In genomic region chr9:122978586-122978985, GRCh38 we compare ENCODE assay signal across 26 cellular contexts. TPM values are rescaled to one million over a fixed set of nuclear protein-coding genes. Genes with fewer than 3 reads are reported as not detected.
"Had no signal": no experiment of that assay in that cellular context is flagged by ENCODE, and none has a peak within 500 bp of the region (broad histone marks: within the 10 kb centered on the region; RNA-seq: fewer than 3 reads in every experiment).

No MANE protein-coding gene starts in this region.

- H3K4me1 Mint-ChIP-seq: activated naive CD8-positive, alpha-beta T cell treated with anti-CD3 and anti-CD28 coated beads, Interleukin-2, amount 50 U/mL, for 24 hours had no signal

- H3K27ac ChIP-seq: body of pancreas, ovary, prostate gland, testis, vagina, WERI-Rb-1 had no signal

- H3K27ac Mint-ChIP-seq: activated CD8-positive, alpha-beta T cell treated with anti-CD3 and anti-CD28 coated beads, Interleukin-2, amount 10 ng/mL, durations not matched to agents 7 days and 5 days; activated naive CD8-positive, alpha-beta T cell treated with anti-CD3 and anti-CD28 coated beads, Interleukin-2, amount 50 U/mL, for 24 hours; activated T-helper 1 cell treated with anti-CD3 and anti-CD28 coated beads, Interleukin-12 subunit alpha, Interleukin-12 subunit beta, Interleukin-2, Interleukin-4 antibody, amounts not matched to agents 30 ng/mL and 10 ng/mL and 1 ng/mL, durations not matched to agents 14 hours and 24 hours and 36 hours; dendritic cell treated with granulocyte-macrophage colony-stimulating factor and Interleukin-4, amounts not matched to agents 40 ng/mL and 50 ng/mL, for 4 days; natural killer cell; stimulated activated naive B cell treated with anti-CD40 and anti-IgM and Interleukin-4, amounts not matched to agents 10 μg/mL and 1 μg/mL and 100 μg/mL, for 72 hours; type B pancreatic cell had no signal

- H3K36me3 ChIP-seq: ovary, prostate gland, vagina had no signal

- H3K36me3 Mint-ChIP-seq: natural killer cell had no signal

- H3K4me3 ChIP-seq: body of pancreas, ovary, prostate gland, testis, vagina had no signal

- H3K27me3 ChIP-seq: body of pancreas, ovary, testis, vagina had no signal

- H3K9me3 ChIP-seq: body of pancreas, ovary, prostate gland, testis, vagina had no signal

- H3K9me3 Mint-ChIP-seq: activated naive CD8-positive, alpha-beta T cell treated with anti-CD3 and anti-CD28 coated beads, Interleukin-2, amount 50 U/mL, for 24 hours; activated T-helper 1 cell treated with anti-CD3 and anti-CD28 coated beads, Interleukin-12 subunit alpha, Interleukin-12 subunit beta, Interleukin-2, Interleukin-4 antibody, amounts not matched to agents 30 ng/mL and 10 ng/mL and 1 ng/mL, durations not matched to agents 14 hours and 24 hours and 36 hours; dendritic cell treated with granulocyte-macrophage colony-stimulating factor and Interleukin-4, amounts not matched to agents 40 ng/mL and 50 ng/mL, for 4 days; natural killer cell; type B pancreatic cell had no signal

- DNase-seq: activated CD4-positive, alpha-beta T cell treated with anti-CD3 and anti-CD28 coated beads for 1 hour; activated CD4-positive, alpha-beta T cell treated with anti-CD3 and anti-CD28 coated beads, Interleukin-2, amount 50 U/mL, for 1 hour; activated CD8-positive, alpha-beta T cell treated with anti-CD3 and anti-CD28 coated beads, Interleukin-2, amount 10 ng/mL, durations not matched to agents 7 days and 5 days; activated gamma-delta T cell; activated naive CD4-positive, alpha-beta T cell treated with anti-CD3 and anti-CD28 coated beads, Interleukin-2, amount 50 U/mL, for 16 hours; activated naive CD8-positive, alpha-beta T cell treated with anti-CD3 and anti-CD28 coated beads, Interleukin-2, amount 50 U/mL, for 24 hours; anterior cingulate cortex; body of pancreas; effector CD4-positive, alpha-beta T cell; erythroblast; hippocampal formation; left ventricle myocardium superior; mammary epithelial cell; midbrain; natural killer cell; ovary; stimulated activated CD4-positive, alpha-beta T cell treated with anti-CD3 and anti-CD28 coated beads, Interleukin-2, amount 100 ng/mL, for 48 hours; stimulated activated CD8-positive, alpha-beta memory T cell treated with anti-CD3 and anti-CD28 coated beads, Interleukin-4, amount 100 ng/mL, for 48 hours; stimulated activated naive B cell treated with anti-CD40 and anti-IgM and Interleukin-4, amounts not matched to agents 10 μg/mL and 1 μg/mL and 100 μg/mL, for 72 hours; testis; WERI-Rb-1 had no signal

- ATAC-seq: activated CD8-positive, alpha-beta T cell treated with anti-CD3 and anti-CD28 coated beads, Interleukin-2, amount 10 ng/mL, durations not matched to agents 7 days and 5 days; activated naive CD8-positive, alpha-beta T cell treated with anti-CD3 and anti-CD28 coated beads, Interleukin-2, amount 50 U/mL, for 24 hours; body of pancreas; left ventricle myocardium superior; natural killer cell; stimulated activated naive B cell treated with anti-CD40 and anti-IgM and Interleukin-4, amounts not matched to agents 10 μg/mL and 1 μg/mL and 100 μg/mL, for 72 hours had no signal

- H3K4me3 Mint-ChIP-seq: activated CD8-positive, alpha-beta T cell treated with anti-CD3 and anti-CD28 coated beads, Interleukin-2, amount 10 ng/mL, durations not matched to agents 7 days and 5 days; activated naive CD8-positive, alpha-beta T cell treated with anti-CD3 and anti-CD28 coated beads, Interleukin-2, amount 50 U/mL, for 24 hours; activated T-helper 1 cell treated with anti-CD3 and anti-CD28 coated beads, Interleukin-12 subunit alpha, Interleukin-12 subunit beta, Interleukin-2, Interleukin-4 antibody, amounts not matched to agents 30 ng/mL and 10 ng/mL and 1 ng/mL, durations not matched to agents 14 hours and 24 hours and 36 hours; dendritic cell treated with granulocyte-macrophage colony-stimulating factor and Interleukin-4, amounts not matched to agents 40 ng/mL and 50 ng/mL, for 4 days; natural killer cell; stimulated activated naive B cell treated with anti-CD40 and anti-IgM and Interleukin-4, amounts not matched to agents 10 μg/mL and 1 μg/mL and 100 μg/mL, for 72 hours; type B pancreatic cell had no signal

- H3K27me3 Mint-ChIP-seq: activated naive CD8-positive, alpha-beta T cell treated with anti-CD3 and anti-CD28 coated beads, Interleukin-2, amount 50 U/mL, for 24 hours; dendritic cell treated with granulocyte-macrophage colony-stimulating factor and Interleukin-4, amounts not matched to agents 40 ng/mL and 50 ng/mL, for 4 days; stimulated activated naive B cell treated with anti-CD40 and anti-IgM and Interleukin-4, amounts not matched to agents 10 μg/mL and 1 μg/mL and 100 μg/mL, for 72 hours; type B pancreatic cell had no signal

- H3K4me1 ChIP-seq: body of pancreas, prostate gland had no signal

RNA-seq across cellular contexts. Expression of gene GPR21, which starts 54.9 kb away (rescaled TPM):
- total RNA-seq: body of pancreas, vagina had no signal
- polyA plus RNA-seq: mammary epithelial cell had no signal
